In the genomic region with DNA sequence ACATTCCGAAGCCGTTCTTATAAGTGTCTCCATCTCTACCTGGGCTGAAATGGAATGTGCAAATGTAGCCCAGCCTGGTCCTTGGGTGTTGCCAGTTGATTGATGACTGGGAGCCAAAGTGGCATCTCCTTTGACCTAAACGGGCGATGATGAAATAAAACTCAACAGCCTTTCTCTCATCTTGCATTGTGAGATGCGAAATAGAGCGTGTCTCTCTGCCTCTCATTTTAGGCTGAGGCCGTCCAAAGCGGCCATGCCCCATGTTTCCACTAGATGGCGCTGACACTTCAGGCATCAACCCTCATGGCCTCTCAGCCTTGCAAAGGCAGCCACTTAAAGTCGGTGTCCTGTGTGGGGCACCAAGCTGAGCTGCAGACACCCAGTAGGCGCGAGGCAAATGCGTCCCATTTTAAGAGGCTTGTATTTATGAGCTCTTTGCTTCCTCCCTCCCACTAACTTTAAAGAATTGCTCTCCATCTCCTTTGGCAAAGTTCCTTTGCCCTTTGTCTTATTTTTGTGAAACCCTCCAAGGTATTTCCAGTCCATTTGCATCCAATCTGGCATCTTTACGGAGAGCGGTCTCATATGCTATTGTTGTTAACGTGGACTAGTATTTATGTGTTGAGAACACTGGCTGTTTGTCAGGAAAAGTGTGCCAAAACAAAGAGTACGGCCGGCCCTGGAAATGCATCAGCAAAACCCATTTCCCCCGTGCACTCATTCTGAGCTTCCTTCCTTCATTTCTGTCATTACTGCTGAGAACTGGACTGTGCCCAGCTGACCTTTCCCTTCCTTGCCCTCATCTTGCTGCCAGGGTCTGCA, we compare ENCODE assay signal across 8 cellular contexts. TPM values are rescaled to one million over a fixed set of nuclear protein-coding genes. Genes with fewer than 3 reads are reported as not detected.
DNase-seq lines count a peak whose midpoint lies in the region; ATAC-seq and TF ChIP-seq lines count a peak whose summit lies in the region.

No MANE protein-coding gene starts in this region.

- DNase-seq in GM23248 (peak; percentile 83), LoVo (ENCODE audit: low spot score) (peak; percentile 70), SIG-M5 (lab: John Stamatoyannopoulos, UW) (peak; percentile 21), osteocyte (ENCODE audit: extremely low spot score, unreplicated experiment) (peak; percentile 93), thoracic aorta (ENCODE audit: low spot score) (peak; percentile 50)
- peak; percentile 93 for DNase-seq in activated effector memory CD4-positive, alpha-beta T cell treated with anti-CD3 and anti-CD28 coated beads, Interleukin-2, amount 50 U/mL, for 16 hours

- H3F3A ChIP-seq in DOHH2 (ENCODE audit: control insufficient read depth, insufficient read depth) (no peaks in the 10 kb centered on the region), GM23248 (ENCODE audit: insufficient read depth) (peaks cover 19% of the 10 kb centered on the region; the same call in 1 of the 2 replicates)

- peaks cover 11% of the 10 kb centered on the region for H3K36me3 Mint-ChIP-seq in osteocyte (ENCODE audit: unreplicated experiment)

- no peak for TF ChIP-seq POLR2A in gastroesophageal sphincter (IDR thresholded peaks at IDR 0.05)

- H3K4me2 ChIP-seq in DOHH2 (ENCODE audit: low read length) (no peak overlapping the region), GM23248 (ENCODE audit: unreplicated experiment) (peak overlapping the region; percentile 46)

- H3K4me3 ChIP-seq in DOHH2 (ENCODE audit: low read length) (no peak overlapping the region), GM23248 (peak overlapping the region; percentile 30; the same call in 1 of the 2 replicates), gastroesophageal sphincter (peak overlapping the region in 1 of 2 donors; percentile 12), thoracic aorta (peak overlapping the region; percentile 57)

- peak overlapping the region; percentile 53 for H2AFZ ChIP-seq in GM23248

- no peak overlapping the region for H3K4me3 Mint-ChIP-seq in osteocyte (ENCODE audit: unreplicated experiment)

- H3K27me3 ChIP-seq in DOHH2 (ENCODE audit: control insufficient read depth, low read length) (peaks cover 9% of the 10 kb centered on the region), GM23248 (replicated peaks; ENCODE audit: insufficient read depth) (no peaks in the 10 kb centered on the region), gastroesophageal sphincter (no peaks in the 10 kb centered on the region), thoracic aorta (replicated peaks; ENCODE audit: insufficient read depth) (no peaks in the 10 kb centered on the region)

- TF ChIP-seq CTCF in DOHH2 (IDR thresholded peaks at IDR 0.05; ENCODE audit: low read depth, low read length, poor library complexity, severe bottlenecking) (peak; percentile 95), gastroesophageal sphincter (IDR thresholded peaks at IDR 0.05) (peak; percentile 95 to 97 (median 96)), osteocyte (IDR thresholded peaks at IDR 0.05) (peak; percentile 99), thoracic aorta (IDR thresholded peaks at IDR 0.05) (peak; percentile 96)

- WGBS in GM23248 (ENCODE audit: low coverage in 1 of 2, low lambda C conversion rate in 2 of 2, missing lambda C conversion rate in 2 of 2), 2 experiments, result 17 to 21% methylated on average over 19 of the region's 19 CpGs
- 21 to 45% methylated on average over 5 to 16 of the region's 19 CpGs for WGBS in gastroesophageal sphincter (ENCODE audit: low coverage in 1 of 2), 2 donors

- H3K9ac ChIP-seq in GM23248, result peak overlapping the region; percentile 46

- no peak for TF ChIP-seq EP300 in gastroesophageal sphincter (IDR thresholded peaks at IDR 0.05)

- H3K9me3 ChIP-seq in DOHH2 (ENCODE audit: control insufficient read depth, insufficient read depth, low read length) (no peaks in the 10 kb centered on the region), GM23248 (ENCODE audit: low read depth) (no peaks in the 10 kb centered on the region), gastroesophageal sphincter (no peaks in the 10 kb centered on the region), thoracic aorta (no peaks in the 10 kb centered on the region)

- no peaks in the 10 kb centered on the region for H4K20me1 ChIP-seq in DOHH2 (ENCODE audit: control insufficient read depth, insufficient read depth, low read depth, low read length)
- no peaks in the 10 kb centered on the region for H4K20me1 ChIP-seq in GM23248 (ENCODE audit: insufficient read depth)

- no peak overlapping the region for H3K27ac ChIP-seq in DOHH2 (ENCODE audit: low read depth, low read length)
- 0 out of 2 replicates have a peak overlapping the region, but pooled peaks have one; percentile 25 for H3K27ac ChIP-seq in GM23248
- peak overlapping the region in 3 of 4 donors; percentile 41 to 62 (median 49) for H3K27ac ChIP-seq in gastroesophageal sphincter
- peak overlapping the region; percentile 66 to 75 for H3K27ac ChIP-seq in thoracic aorta

- H3K27ac Mint-ChIP-seq in osteocyte (ENCODE audit: unreplicated experiment), result peak overlapping the region; percentile 34

- H3K9me2 ChIP-seq in DOHH2 (replicated peaks; ENCODE audit: control insufficient read depth, low read length), result no peaks in the 10 kb centered on the region
- H3K9me2 ChIP-seq in GM23248 (ENCODE audit: insufficient read depth), result no peaks in the 10 kb centered on the region

- H3K79me2 ChIP-seq in DOHH2 (ENCODE audit: control insufficient read depth, low read length) (no peaks in the 10 kb centered on the region), GM23248 (ENCODE audit: insufficient read depth) (peaks cover 6% of the 10 kb centered on the region; the same call in 1 of the 2 replicates)

- H3K36me3 ChIP-seq in DOHH2 (ENCODE audit: control insufficient read depth, low read length) (no peaks in the 10 kb centered on the region), GM23248 (ENCODE audit: low read depth) (peaks cover 16% of the 10 kb centered on the region; the same call in 1 of the 2 replicates), gastroesophageal sphincter (no peaks in the 10 kb centered on the region), thoracic aorta (peaks cover 24% of the 10 kb centered on the region)

- H3K4me1 ChIP-seq in DOHH2 (ENCODE audit: control insufficient read depth, low read length) (no peaks in the 10 kb centered on the region), GM23248 (ENCODE audit: insufficient read depth) (peaks cover 8% of the 10 kb centered on the region), gastroesophageal sphincter (peaks cover 0 to 17% (median 7%) of the 10 kb centered on the region in 3 donors), thoracic aorta (ENCODE audit: control insufficient read depth in 1 of 2, low read depth in 2 of 2) (peaks cover 9 to 45% of the 10 kb centered on the region in 2 donors)

- in situ Hi-C loops in GM23248 (cut with MboI), result loop anchor here (10.0 kb wide), 1 partner anchor 308 kb away; no protein-coding TSS in a partner anchor

- peaks cover 16% of the 10 kb centered on the region for H3K4me1 Mint-ChIP-seq in osteocyte (ENCODE audit: unreplicated experiment)

- no peaks in the 10 kb centered on the region for H3K27me3 Mint-ChIP-seq in osteocyte (ENCODE audit: unreplicated experiment)

- ATAC-seq in gastroesophageal sphincter (peak; percentile 86), thoracic aorta (ENCODE audit: insufficient number of reproducible peaks, low FRiP score, low read depth) (peak; percentile 70)

- H3K9me3 Mint-ChIP-seq in osteocyte (ENCODE audit: unreplicated experiment), result no peaks in the 10 kb centered on the region

RNA-seq across cellular contexts. Expression of a gene that starts 25.0 kb away (rescaled TPM):
- total RNA-seq in GM23248 (2014; rRNA removed; shearing (Covaris generic)), result 32.9 and 37.8 TPM in 2 replicates
- polyA plus RNA-seq in GM23248 (2016; fragmentation: Nextera tagmentation; extraction: Ambion mirVana), result 84.8 and 85.9 TPM in 2 replicates
- 10 to 100 TPM in 1 of 4 donors, 1 to 10 TPM in 3; 1.4 to 21.9 (median 3.0) TPM for total RNA-seq in gastroesophageal sphincter
- 25.7 and 27.3 TPM in 2 replicates for total RNA-seq in osteocyte
- 100 to 1,000 TPM in 1 of 2 donors, 10 to 100 TPM in 1; 42.8 to 123 TPM for total RNA-seq in thoracic aorta

RNA-seq across cellular contexts. Expression of a gene that starts 35.6 kb away (rescaled TPM):
- total RNA-seq in GM23248 (2014; rRNA removed; shearing (Covaris generic)), result not detected in 2 replicates
- polyA plus RNA-seq in GM23248 (2016; fragmentation: Nextera tagmentation; extraction: Ambion mirVana), result not detected in 2 replicates
- total RNA-seq in gastroesophageal sphincter (not detected), osteocyte (not detected in 2 replicates), thoracic aorta (not detected)

Comparison
In these comparisons a context has a peak if more than half of its experiments do, and no peak if none do; other contexts are left out.
1. DNase-seq: peak in every context shown above with its lines; median percentile 93 in activated effector memory CD4-positive, alpha-beta T cell treated with anti-CD3 and anti-CD28 coated beads, Interleukin-2, amount 50 U/mL, for 16 hours; 93 in osteocyte; 83 in GM23248; 70 in LoVo; 50 in thoracic aorta; 21 in SIG-M5.